9 cellular contexts compared by ENCODE assay signal in genomic region chr2:215171151-215171550, GRCh38. TPM values are rescaled to one million over a fixed set of nuclear protein-coding genes. Genes with fewer than 3 reads are reported as not detected.
DNase-seq lines count a peak whose midpoint lies in the region; ATAC-seq and TF ChIP-seq lines count a peak whose summit lies in the region.
"Had no signal": no experiment of that assay in that cellular context is flagged by ENCODE, and none has a peak within 500 bp of the region (broad histone marks: within the 10 kb centered on the region; RNA-seq: fewer than 3 reads in every experiment).

No MANE protein-coding gene starts in this region.

- ATAC-seq in foreskin keratinocyte: peak; percentile 72
- ATAC-seq: Panc1 had no signal

- no peak overlapping the region for H3K9ac ChIP-seq in colonic mucosa (ENCODE audit: low read depth in 2 of 2, low read length in 2 of 2)

- no peak for TF ChIP-seq CTCF in GM13976 (IDR thresholded peaks at IDR 0.05; ENCODE audit: borderline replicate concordance, control extremely low read depth, extremely low read depth, insufficient read depth, missing control alignments)
- no peak for TF ChIP-seq CTCF in foreskin keratinocyte (conservative IDR thresholded peaks at IDR 0.05)
- TF ChIP-seq CTCF in colonic mucosa (IDR thresholded peaks at IDR 0.05): no peak

- no peaks in the 10 kb centered on the region for H3K36me3 ChIP-seq in colonic mucosa

- no peaks in the 10 kb centered on the region for H3K27me3 ChIP-seq in foreskin keratinocyte
- no peaks in the 10 kb centered on the region for H3K27me3 ChIP-seq in colonic mucosa

- H3K4me1 ChIP-seq in foreskin keratinocyte (no peaks in the 10 kb centered on the region), colonic mucosa (no peaks in the 10 kb centered on the region)

- H3K27ac ChIP-seq in foreskin keratinocyte (peak overlapping the region; percentile 18), colonic mucosa (no peak overlapping the region)

- intact Hi-C loops in colonic mucosa (cut with DNase I): no loop called here

- DNase-seq in GM13976 (ENCODE audit: low spot score) (peak; percentile 11), HCEC 1CT (peak; percentile 23), NCI-H2107 (lab: John Stamatoyannopoulos, UW) (peak; percentile 21), foreskin keratinocyte (peak in 1 of 2 donors; percentile 39), NCI-H1092 (lab: John Stamatoyannopoulos, UW) (no peak), ureter (ENCODE audit: low spot score) (no peak), colonic mucosa (no peak), CD1c-positive myeloid dendritic cell (ENCODE audit: extremely low spot score) (no peak)

- no peak overlapping the region for H3K4me3 ChIP-seq in colonic mucosa

- in situ Hi-C loops in GM13976 (cut with MboI; ENCODE audit: low sequenced_read_pairs, unreplicated experiment): no loop called here

- H3K9me3 ChIP-seq in colonic mucosa: no peaks in the 10 kb centered on the region

RNA-seq across cellular contexts. Expression of gene ABCA12, which starts 32.7 kb away (rescaled TPM):
- total RNA-seq in foreskin keratinocyte (1.7 and 2.8 TPM in 2 replicates), ureter (0.44 TPM), colonic mucosa (under 1 TPM; 0.03 to 0.22 TPM)
- polyA plus RNA-seq in foreskin keratinocyte: 0.35 and 0.44 TPM in 2 replicates

Comparison
In these comparisons a context has a peak if more than half of its experiments do, and no peak if none do; other contexts are left out.
1. DNase-seq: peak in GM13976 (single experiment), HCEC 1CT (single experiment) and NCI-H2107 (single experiment); none in NCI-H1092 (single experiment), ureter (single experiment), colonic mucosa (single experiment) and CD1c-positive myeloid dendritic cell (single experiment).